ENCODE assay signal across 12 cellular contexts in genomic region chr15:69013726-69014406, GRCh38. TPM values are rescaled to one million over a fixed set of nuclear protein-coding genes. Genes with fewer than 3 reads are reported as not detected.
DNase-seq lines count a peak whose midpoint lies in the region; ATAC-seq, FAIRE-seq and TF ChIP-seq lines count a peak whose summit lies in the region.
"Had no signal": no experiment of that assay in that cellular context is flagged by ENCODE, and none has a peak within 500 bp of the region (broad histone marks: within the 10 kb centered on the region; RNA-seq: fewer than 3 reads in every experiment).

No MANE protein-coding gene starts in this region.

- no peak for TF ChIP-seq CTCF in HFFc6 (IDR thresholded peaks at IDR 0.05)

- DNase-seq in GM12891 (ENCODE audit: insufficient read length, low spot score) (no peak), HFFc6 (no peak), left lobe of liver (ENCODE audit: low spot score) (peak; percentile 0), NCI-H748 treated with DMSO at 0.1 percent for 48 hours (lab: John Stamatoyannopoulos, UW) (no peak)
- DNase-seq in activated CD8-positive, alpha-beta memory T cell treated with anti-CD3 and anti-CD28 coated beads, Interleukin-2, amount 50 U/mL, for 48 hours: no peak
- DNase-seq in activated CD4-positive, alpha-beta T cell treated with anti-CD3 and anti-CD28 coated beads for 48 hours: no peak
- DNase-seq: NCI-H187 treated with DMSO at 0.1 percent for 48 hours, T-helper 17 cell had no signal

- ATAC-seq in SK-N-SH treated with all-trans-retinoic acid at 6 μM for 48 hours (no peak), left lobe of liver (no peak), GM19395 (IDR thresholded peaks at IDR 0.05; ENCODE audit: unreplicated experiment) (no peak)
- ATAC-seq: Panc1, Right ventricle myocardium inferior, T-helper 17 cell had no signal

- H3K4me3 Mint-ChIP-seq in HFFc6: peak overlapping the region; percentile 52; the same call in 1 of the 2 replicates
- H3K4me3 Mint-ChIP-seq: T-helper 17 cell had no signal

- H3K36me3 Mint-ChIP-seq in HFFc6 (ENCODE audit: low read depth): peaks cover 5% of the 10 kb centered on the region

- H3K27ac Mint-ChIP-seq in HFFc6: peak overlapping the region; percentile 71
- H3K27ac Mint-ChIP-seq: T-helper 17 cell had no signal

- H3K9me3 Mint-ChIP-seq in HFFc6: no peaks in the 10 kb centered on the region; the same call in 1 of the 2 replicates

- no peak for TF ChIP-seq POLR2A in GM12891 (IDR thresholded peaks at IDR 0.05; ENCODE audit: low read depth, low read length)

- H3K27me3 Mint-ChIP-seq in HFFc6 (ENCODE audit: insufficient read depth): peaks cover 5% of the 10 kb centered on the region

- FAIRE-seq in GM12891 (lab: Jason Lieb, UNC): no peak

- H3K4me1 Mint-ChIP-seq in HFFc6 (ENCODE audit: low read depth): peaks cover 41% of the 10 kb centered on the region
- H3K4me1 Mint-ChIP-seq: T-helper 17 cell had no signal

TF ChIP-seq in GM12891, 5 proteins besides CTCF, POLR2A, EP300 and RAD21:
- TF ChIP-seq TAF1 (IDR thresholded peaks at IDR 0.05; ENCODE audit: low read depth, low read length) (no peak), SPI1 (IDR thresholded peaks at IDR 0.05; ENCODE audit: low read depth, low read length) (peak; percentile 72)

TF ChIP-seq in SK-N-SH treated with all-trans-retinoic acid at 6 μM for 48 hours, 23 proteins besides CTCF, POLR2A, EP300 and RAD21:
- TF ChIP-seq RARB (CRISPR knock-in tag; IDR thresholded peaks at IDR 0.05) (no peak), TCF4 (CRISPR knock-in tag; IDR thresholded peaks at IDR 0.05; ENCODE audit: borderline replicate concordance) (peak; percentile 55; the same call in 1 of the 2 replicates)
TF ChIP-seq in SK-N-SH treated with all-trans-retinoic acid at 6 μM for 48 hours: peak in this region for 1.

RNA-seq across cellular contexts. Expression of gene NOX5, which starts 0.6 kb away (rescaled TPM):
- 0.05 TPM for polyA plus RNA-seq in GM12891 (2012; ENCODE audit: low read depth, missing spikeins)
- under 1 TPM; 0.19 to 0.77 (median 0.64) TPM for total RNA-seq in HFFc6 (2021; fragmentation: NEBNext Ultra II Directional; extraction: Animal tissue kit (Norgen Biotek cat#: 25700))
- total RNA-seq in left lobe of liver: 0.13 TPM
- total RNA-seq: Right ventricle myocardium inferior, T-helper 17 cell had no signal
